Comparison of ENCODE assay signal across 9 cellular contexts in genomic region chr5:142716963-142717362, GRCh38. TPM values are rescaled to one million over a fixed set of nuclear protein-coding genes. Genes with fewer than 3 reads are reported as not detected.
DNase-seq lines count a peak whose midpoint lies in the region; ATAC-seq and TF ChIP-seq lines count a peak whose summit lies in the region.
"Had no signal": no experiment of that assay in that cellular context is flagged by ENCODE, and none has a peak within 500 bp of the region (broad histone marks: within the 10 kb centered on the region; RNA-seq: fewer than 3 reads in every experiment).

No MANE protein-coding gene starts in this region.

- no peak overlapping the region for H3K4ac ChIP-seq in mesenchymal stem cell (ENCODE audit: low read depth in 1 of 2, low read length in 2 of 2)

- no peak overlapping the region for H3K4me2 ChIP-seq in mesenchymal stem cell (ENCODE audit: low read length, poor library complexity, severe bottlenecking)

- H3K9me3 ChIP-seq in MG63, result no peaks in the 10 kb centered on the region
- H3K9me3 ChIP-seq in mesenchymal stem cell (ENCODE audit: control insufficient read depth, low read length), result no peaks in the 10 kb centered on the region

- H3K27ac ChIP-seq in epithelial cell of prostate, result peak overlapping the region; percentile 18
- no peak overlapping the region for H3K27ac ChIP-seq in mesenchymal stem cell (ENCODE audit: low read length, poor library complexity, severe bottlenecking)

- H2BK12ac ChIP-seq in mesenchymal stem cell (ENCODE audit: low read length in 2 of 2), result no peak overlapping the region

- no peak overlapping the region for H2AFZ ChIP-seq in mesenchymal stem cell (ENCODE audit: low read depth, low read length)

- no peaks in the 10 kb centered on the region for H3K79me1 ChIP-seq in mesenchymal stem cell (replicated peaks; ENCODE audit: low read length, poor library complexity, severe bottlenecking)

- H3K4me3 Mint-ChIP-seq in Calu3 (ENCODE audit: low read depth, unreplicated experiment), result no peak overlapping the region
- H3K4me3 Mint-ChIP-seq: IgD-negative memory B cell had no signal

- H3K9ac ChIP-seq in mesenchymal stem cell (ENCODE audit: low read length), result peak overlapping the region; percentile 66

- no peak overlapping the region for H4K8ac ChIP-seq in mesenchymal stem cell (ENCODE audit: low read length)

- no peak overlapping the region for H3K14ac ChIP-seq in mesenchymal stem cell (ENCODE audit: low read length in 2 of 2)

- H3K18ac ChIP-seq in mesenchymal stem cell (ENCODE audit: low read depth in 1 of 2, low read length in 2 of 2), result no peak overlapping the region

- H3K4me1 ChIP-seq in mesenchymal stem cell (ENCODE audit: control insufficient read depth, insufficient read depth, low read depth, low read length), result peaks cover 11% of the 10 kb centered on the region

- peaks cover 35% of the 10 kb centered on the region for H3K4me1 Mint-ChIP-seq in Calu3 (ENCODE audit: low read depth, unreplicated experiment)

- no peak overlapping the region for H3K4me3 ChIP-seq in MG63
- H3K4me3 ChIP-seq in WI38 (ENCODE audit: low read depth, low read length), result no peak overlapping the region
- H3K4me3 ChIP-seq in mesenchymal stem cell (ENCODE audit: insufficient read depth in 1 of 2, low read depth in 1 of 2, low read length in 2 of 2), result no peak overlapping the region

- DNase-seq in Calu3, result peak; percentile 70
- peak; percentile 58 for DNase-seq in MG63
- no peak for DNase-seq in epithelial cell of prostate (ENCODE audit: low read depth, low spot score)
- peak; percentile 76 for DNase-seq in mesenchymal stem cell
- peak; percentile 61 for DNase-seq in ureter (ENCODE audit: low spot score)

- CTCF ChIA-PET in Calu3 (lab: Charles Lee), result interaction anchor here (0.8 to 4.8 kb wide), 23 partner anchors 13 to 266 kb away, joined by 3 to 56 read pairs (median 4); partner anchors contain the start of gene ARHGAP26

- peaks cover 8% of the 10 kb centered on the region for H3K36me3 Mint-ChIP-seq in Calu3 (ENCODE audit: insufficient read depth, unreplicated experiment)
- H3K36me3 Mint-ChIP-seq: IgD-negative memory B cell had no signal

- no peak overlapping the region for H4K91ac ChIP-seq in mesenchymal stem cell (ENCODE audit: low read length)

- peak; percentile 38 for TF ChIP-seq CTCF in Calu3 (IDR thresholded peaks at IDR 0.05; ENCODE audit: unreplicated experiment)
- TF ChIP-seq CTCF in WI38 (IDR thresholded peaks at IDR 0.05; ENCODE audit: low read depth, low read length), result peak; percentile 56

- H2BK120ac ChIP-seq in mesenchymal stem cell (ENCODE audit: low read depth, low read length), result no peak overlapping the region

- H3K36me3 ChIP-seq in MG63 (no peaks in the 10 kb centered on the region), mesenchymal stem cell (ENCODE audit: control insufficient read depth in 1 of 2, insufficient read depth in 2 of 2, low read depth in 1 of 2, low read length in 2 of 2) (no peaks in the 10 kb centered on the region)

- no peak overlapping the region for H3K27ac Mint-ChIP-seq in Calu3 (ENCODE audit: unreplicated experiment)
- H3K27ac Mint-ChIP-seq: IgD-negative memory B cell had no signal

- no peak overlapping the region for H3K23ac ChIP-seq in mesenchymal stem cell (ENCODE audit: low read length in 2 of 2)

- H3K27me3 ChIP-seq in MG63 (no peaks in the 10 kb centered on the region), mesenchymal stem cell (ENCODE audit: control insufficient read depth in 1 of 2, insufficient read depth in 1 of 2, low read length in 2 of 2) (no peaks in the 10 kb centered on the region)

- intact Hi-C loops in Calu3 (cut with micrococcal nuclease; ENCODE audit: unreplicated experiment), result loop anchor here (1.0 to 2.0 kb wide), 3 partner anchors 32 to 171 kb away; no protein-coding TSS in a partner anchor

- ATAC-seq in GM21360 (IDR thresholded peaks at IDR 0.05; ENCODE audit: unreplicated experiment) (peak; percentile 61), HG03135 (IDR thresholded peaks at IDR 0.05; ENCODE audit: unreplicated experiment) (no peak)

- H2BK5ac ChIP-seq in mesenchymal stem cell (ENCODE audit: low read depth, low read length, poor library complexity, severe bottlenecking), result no peak overlapping the region

- 17% methylated on average over 6 of the region's 6 CpGs for WGBS in mesenchymal stem cell

- H2AK5ac ChIP-seq in mesenchymal stem cell (ENCODE audit: low read length, severe bottlenecking), result no peak overlapping the region

- H3K27me3 Mint-ChIP-seq in Calu3 (ENCODE audit: unreplicated experiment), result no peaks in the 10 kb centered on the region

- no peak overlapping the region for H2BK15ac ChIP-seq in mesenchymal stem cell (ENCODE audit: low read depth, poor library complexity, severe bottlenecking)

- peaks cover 2% of the 10 kb centered on the region for H3K9me3 Mint-ChIP-seq in Calu3 (ENCODE audit: low read depth, unreplicated experiment)
- H3K9me3 Mint-ChIP-seq: IgD-negative memory B cell had no signal

- BruUV-seq in Calu3 (replicated peaks; lab: Mats Ljungman, UMichigan), result no TSS peak

RNA-seq across cellular contexts. Expression of gene FGF1, which starts 31.1 kb away (rescaled TPM):
- total RNA-seq in Calu3 (2022) (not detected in 2 replicates), ureter (not detected)
- 0.57 and 1.1 TPM in 2 replicates for total RNA-seq in MG63 (2014; rRNA removed; shearing (Covaris generic); ENCODE audit: low replicate concordance)
- 1.3 TPM for polyA plus RNA-seq in mesenchymal stem cell (2013, experiment 1 of 2)
- 1.8 TPM for polyA plus RNA-seq in mesenchymal stem cell (2013, experiment 2 of 2)
- polyA plus RNA-seq: IgD-negative memory B cell had no signal

RNA-seq across cellular contexts. Expression of gene ARHGAP26, which starts 53.2 kb away (rescaled TPM):
- total RNA-seq in Calu3 (2022) (112 and 118 TPM in 2 replicates), ureter (46.9 TPM)
- 1.3 and 9.5 TPM in 2 replicates for total RNA-seq in MG63 (2014; rRNA removed; shearing (Covaris generic); ENCODE audit: low replicate concordance)
- 0.86 TPM for polyA plus RNA-seq in mesenchymal stem cell (2013, experiment 1 of 2)
- 1.0 TPM for polyA plus RNA-seq in mesenchymal stem cell (2013, experiment 2 of 2)
